Comparison of ENCODE assay signal across 9 cellular contexts in the genomic region with DNA sequence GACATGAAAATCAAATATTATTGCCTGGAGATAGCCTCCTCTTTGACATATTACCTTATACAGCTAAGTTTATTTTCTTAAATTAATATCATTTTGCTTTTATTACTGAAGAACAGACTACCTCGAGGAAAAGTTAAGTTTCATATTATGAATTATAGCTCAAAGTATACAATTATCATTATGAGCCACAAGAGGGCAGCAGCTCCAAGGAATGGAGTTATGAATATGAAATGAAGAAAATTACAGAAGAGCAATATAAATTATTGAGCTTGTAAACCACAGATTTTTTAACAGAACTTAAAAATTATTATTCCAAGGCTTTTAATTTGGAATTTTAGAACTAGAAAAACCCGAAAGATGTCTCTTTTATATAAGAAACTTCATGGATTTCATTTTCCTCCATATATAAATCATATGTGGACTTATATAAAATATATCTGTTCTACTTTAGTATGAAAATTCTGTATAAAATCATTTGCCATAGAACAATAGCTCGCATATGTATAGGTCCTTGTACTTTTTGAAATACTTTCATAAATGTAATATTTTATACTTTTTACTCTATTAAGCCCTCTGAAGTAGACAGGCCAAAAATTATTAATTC. TPM values are rescaled to one million over a fixed set of nuclear protein-coding genes. Genes with fewer than 3 reads are reported as not detected.
DNase-seq lines count a peak whose midpoint lies in the region; ATAC-seq and TF ChIP-seq lines count a peak whose summit lies in the region.
"Had no signal": no experiment of that assay in that cellular context is flagged by ENCODE, and none has a peak within 500 bp of the region (broad histone marks: within the 10 kb centered on the region; RNA-seq: fewer than 3 reads in every experiment).

No MANE protein-coding gene starts in this region.

- H3K4me3 ChIP-seq in vagina = no peak overlapping the region
- H3K4me3 ChIP-seq: SJSA1 had no signal

- ATAC-seq in HG03139 (IDR thresholded peaks at IDR 0.05; ENCODE audit: unreplicated experiment) (peak; percentile 58), HG02870 (IDR thresholded peaks at IDR 0.05; ENCODE audit: unreplicated experiment) (no peak)

- DNase-seq in AG20443 (ENCODE audit: low spot score) = peak; percentile 29
- peak; percentile 67 for DNase-seq in NCI-H69 (lab: John Stamatoyannopoulos, UW)
- peak; percentile 26 for DNase-seq in astrocyte of the hippocampus (ENCODE audit: low read depth, low spot score)
- DNase-seq in kidney tubule cell (ENCODE audit: low spot score) = peak; percentile 44
- DNase-seq in vagina (ENCODE audit: extremely low spot score in 2 of 2) = no peak

- intact Hi-C loops in vagina (cut with DNase I) = no loop called here

- TF ChIP-seq POLR2A in vagina (IDR thresholded peaks at IDR 0.05) = no peak

- H3K27me3 ChIP-seq in vagina = no peaks in the 10 kb centered on the region
- H3K27me3 ChIP-seq: SJSA1 had no signal

- TF ChIP-seq CTCF in GM12872 (IDR thresholded peaks at IDR 0.05; ENCODE audit: insufficient read depth, low read depth, low read length) = peak; percentile 38; the same call in 2 of the 3 replicates
- peak in 2 of 3 experiments; percentile 41 to 49 for TF ChIP-seq CTCF in vagina (IDR thresholded peaks at IDR 0.05)

- H3K4me1 ChIP-seq in vagina = no peaks in the 10 kb centered on the region
- H3K4me1 ChIP-seq: SJSA1 had no signal

- no peak overlapping the region for H3K27ac ChIP-seq in vagina
- H3K27ac ChIP-seq: SJSA1 had no signal

- H3K36me3 ChIP-seq in vagina = no peaks in the 10 kb centered on the region
- H3K36me3 ChIP-seq: SJSA1 had no signal

- H3K9me3 ChIP-seq in vagina = no peaks in the 10 kb centered on the region
- H3K9me3 ChIP-seq: SJSA1 had no signal

RNA-seq across cellular contexts. Expression of a gene that starts 40.1 kb away (rescaled TPM):
- total RNA-seq in vagina = 0.98 TPM

Comparison
In these comparisons a context has a peak if more than half of its experiments do, and no peak if none do; other contexts are left out.
1. DNase-seq: peak in AG20443 (single experiment), NCI-H69 (single experiment), astrocyte of the hippocampus (single experiment) and kidney tubule cell (single experiment); none in vagina (0 of 2).